12 cellular contexts compared by ENCODE assay signal in genomic region chr1:161195171-161195570, GRCh38. TPM values are rescaled to one million over a fixed set of nuclear protein-coding genes. Genes with fewer than 3 reads are reported as not detected.
DNase-seq lines count a peak whose midpoint lies in the region; ATAC-seq and TF ChIP-seq lines count a peak whose summit lies in the region.
"Had no signal": no experiment of that assay in that cellular context is flagged by ENCODE, and none has a peak within 500 bp of the region (broad histone marks: within the 10 kb centered on the region; RNA-seq: fewer than 3 reads in every experiment).

No MANE protein-coding gene starts in this region.

- intact Hi-C loops in OCI-LY7 (cut with micrococcal nuclease; ENCODE audit: unreplicated experiment): no loop called here

- CTCF ChIA-PET in OCI-LY7 (lab: Charles Lee; ENCODE audit: unreplicated experiment): interaction anchor here (1.1 kb wide), 1 partner anchor 18 kb away, joined by 3 read pairs; the partner anchor contains the start of gene B4GALT3

- H3K79me2 ChIP-seq in DOHH2 (ENCODE audit: control insufficient read depth, low read length): no peaks in the 10 kb centered on the region
- no peaks in the 10 kb centered on the region for H3K79me2 ChIP-seq in OCI-LY7 (ENCODE audit: insufficient read depth, low read depth, low read length)

- peak overlapping the region; percentile 34 for H3K27ac ChIP-seq in DOHH2 (ENCODE audit: low read depth, low read length)
- H3K27ac ChIP-seq in OCI-LY7 (ENCODE audit: low read depth, low read length, poor library complexity, severe bottlenecking): peak overlapping the region; percentile 58

- H3K4me2 ChIP-seq in DOHH2 (ENCODE audit: low read length): peak overlapping the region; percentile 51
- peak overlapping the region; percentile 55 for H3K4me2 ChIP-seq in OCI-LY7 (ENCODE audit: low read length)

- H4K20me1 ChIP-seq in DOHH2 (ENCODE audit: control insufficient read depth, insufficient read depth, low read depth, low read length) (no peaks in the 10 kb centered on the region), OCI-LY7 (ENCODE audit: insufficient read depth, low read length) (no peaks in the 10 kb centered on the region)

- H3K4me3 ChIP-seq in DOHH2 (ENCODE audit: low read length) (peak overlapping the region; percentile 31), OCI-LY7 (ENCODE audit: low read depth, low read length, poor library complexity, severe bottlenecking) (no peak overlapping the region)

- no peak for TF ChIP-seq CTCF in DOHH2 (IDR thresholded peaks at IDR 0.05; ENCODE audit: low read depth, low read length, poor library complexity, severe bottlenecking)
- no peak for TF ChIP-seq CTCF in OCI-LY7 (conservative IDR thresholded peaks at IDR 0.05; ENCODE audit: low read length)

- H3F3A ChIP-seq in DOHH2 (ENCODE audit: control insufficient read depth, insufficient read depth): 0 out of 2 replicates have a peak, but pooled peaks cover 3% of the 10 kb centered on the region

- DNase-seq in OCI-LY7 (ENCODE audit: low spot score): peak; percentile 66
- DNase-seq in midbrain (lab: John Stamatoyannopoulos, UW): peak; percentile 56
- DNase-seq in DMS114 treated with DMSO at 0.1 percent for 48 hours (lab: John Stamatoyannopoulos, UW; ENCODE audit: unreplicated experiment): no peak
- no peak for DNase-seq in NCI-H446 (lab: John Stamatoyannopoulos, UW)
- DNase-seq: sigmoid colon had no signal

- no peaks in the 10 kb centered on the region for H3K27me3 ChIP-seq in DOHH2 (ENCODE audit: control insufficient read depth, low read length)
- H3K27me3 ChIP-seq: sigmoid colon had no signal

- peak overlapping the region; percentile 44 for H2AFZ ChIP-seq in OCI-LY7 (ENCODE audit: low read length)

- no TSS peak for BruUV-seq in OCI-LY7 (replicated peaks; lab: Mats Ljungman, UMichigan)

- no peaks in the 10 kb centered on the region for H3K9me3 ChIP-seq in DOHH2 (ENCODE audit: control insufficient read depth, insufficient read depth, low read length)
- no peaks in the 10 kb centered on the region for H3K9me3 ChIP-seq in OCI-LY7 (ENCODE audit: low read length)
- H3K9me3 ChIP-seq: left lung, sigmoid colon had no signal

- H3K36me3 ChIP-seq in DOHH2 (ENCODE audit: control insufficient read depth, low read length): no peaks in the 10 kb centered on the region
- H3K36me3 ChIP-seq in OCI-LY7 (ENCODE audit: insufficient read depth, low read length): no peaks in the 10 kb centered on the region

- H3K4me1 ChIP-seq in DOHH2 (ENCODE audit: control insufficient read depth, low read length) (peaks cover 30% of the 10 kb centered on the region), OCI-LY7 (ENCODE audit: insufficient read depth, low read length, poor library complexity, severe bottlenecking) (peaks cover 32% of the 10 kb centered on the region)

- H3K9me2 ChIP-seq in DOHH2 (replicated peaks; ENCODE audit: control insufficient read depth, low read length): no peaks in the 10 kb centered on the region
- H3K9me2 ChIP-seq in OCI-LY7 (ENCODE audit: insufficient read depth, low read length): no peaks in the 10 kb centered on the region

- POLR2A ChIA-PET in OCI-LY7 (lab: Charles Lee): interaction anchor here (0.6 to 1.1 kb wide), 4 partner anchors 31 to 226 kb away, joined by 3 to 5 read pairs (median 3); partner anchors contain the start of gene TOMM40L

- ATAC-seq in GM21390 (IDR thresholded peaks at IDR 0.05; ENCODE audit: unreplicated experiment) (peak; percentile 53), HG02938 (IDR thresholded peaks at IDR 0.05; ENCODE audit: unreplicated experiment) (no peak), HG02571 (IDR thresholded peaks at IDR 0.05; ENCODE audit: unreplicated experiment) (no peak)
- ATAC-seq: esophagus mucosa, left lung had no signal

RNA-seq across cellular contexts. Expression of gene ADAMTS4, which starts 3.7 kb away (rescaled TPM):
- 0.03 TPM in 2 replicates for total RNA-seq in OCI-LY7 (2014; rRNA removed; shearing (Covaris generic))
- 0.07 and 0.15 TPM in 2 replicates for total RNA-seq in OCI-LY7 (2022)

RNA-seq across cellular contexts. Expression of gene NDUFS2, which starts 7.0 kb away (rescaled TPM):
- 62.9 and 76.4 TPM in 2 replicates for total RNA-seq in OCI-LY7 (2014; rRNA removed; shearing (Covaris generic))
- total RNA-seq in OCI-LY7 (2022): 72.1 and 73.4 TPM in 2 replicates

RNA-seq across cellular contexts. Expression of gene B4GALT3, which starts 17.9 kb away (rescaled TPM):
- total RNA-seq in OCI-LY7 (2014; rRNA removed; shearing (Covaris generic)): 36.2 and 39.1 TPM in 2 replicates
- 41.7 and 49.8 TPM in 2 replicates for total RNA-seq in OCI-LY7 (2022)

RNA-seq across cellular contexts. Expression of gene FCER1G, which starts 19.9 kb away (rescaled TPM):
- total RNA-seq in OCI-LY7 (2014; rRNA removed; shearing (Covaris generic)): 3.2 TPM in 1 of 2 replicates, not detected in the other
- total RNA-seq in OCI-LY7 (2022): 0.88 and 1.2 TPM in 2 replicates

RNA-seq across cellular contexts. Expression of gene APOA2, which starts 28.3 kb away (rescaled TPM):
- not detected in 2 replicates for total RNA-seq in OCI-LY7 (2014; rRNA removed; shearing (Covaris generic))
- not detected in 2 replicates for total RNA-seq in OCI-LY7 (2022)
- total RNA-seq: esophagus mucosa, left lung, LHCN-M2, sigmoid colon had no signal

Comparison
In these comparisons a context has a peak if more than half of its experiments do, and no peak if none do; other contexts are left out.
1. DNase-seq: peak in OCI-LY7 (single experiment) and midbrain (single experiment); none in DMS114 treated with DMSO at 0.1 percent for 48 hours (single experiment) and NCI-H446 (0 of 2).